Comparison of ENCODE assay signal across 23 cellular contexts in genomic region chr6:39422273-39422672, GRCh38.
A peak's percentile ranks its signal among the peaks of the same experiment; 100 is the strongest.
DNase-seq lines count a peak whose midpoint lies in the region; ATAC-seq and TF ChIP-seq lines count a peak whose summit lies in the region.
"Had no signal": no experiment of that assay in that cellular context is flagged by ENCODE, and none has a peak within 500 bp of the region (broad histone marks: within the 10 kb centered on the region; RNA-seq: fewer than 3 reads in every experiment).

No MANE protein-coding gene starts in this region.

- H3K9ac ChIP-seq in mammary epithelial cell (ENCODE audit: insufficient read depth, low read length), result no peak overlapping the region

- H3K27ac Mint-ChIP-seq in T-helper 2 cell treated with Interferon-gamma antibody and Interleukin-4, amounts not matched to agents 5 μg/mL and 100 μg/mL, for 36 hours, result no peak overlapping the region
- H3K27ac Mint-ChIP-seq: activated CD4-positive, alpha-beta memory T cell treated with anti-CD3 and anti-CD28 coated beads for 36 hours; activated naive CD4-positive, alpha-beta T cell treated with anti-CD3 and anti-CD28 coated beads, Interleukin-2, amount 10 ng/mL, durations not matched to agents 7 days and 5 days; IgD-negative memory B cell; WTC11 had no signal

- H3K27ac ChIP-seq in mammary epithelial cell (ENCODE audit: insufficient read depth, low read depth, low read length), result no peak overlapping the region
- peak overlapping the region; percentile 70 for H3K27ac ChIP-seq in left ventricle myocardium inferior (replicated peaks)
- no peak overlapping the region for H3K27ac ChIP-seq in osteoblast (ENCODE audit: low read depth, low read length)
- H3K27ac ChIP-seq in thoracic aorta, result peak overlapping the region; percentile 41 to 73
- H3K27ac ChIP-seq: foreskin keratinocyte, ovary had no signal

- H3K27me3 ChIP-seq in mammary epithelial cell (ENCODE audit: insufficient read depth, low read length) (no peaks in the 10 kb centered on the region), left ventricle myocardium inferior (ENCODE audit: low read depth) (no peaks in the 10 kb centered on the region), osteoblast (ENCODE audit: insufficient read depth, low read length) (no peaks in the 10 kb centered on the region), thoracic aorta (replicated peaks; ENCODE audit: insufficient read depth) (no peaks in the 10 kb centered on the region)
- H3K27me3 ChIP-seq: foreskin keratinocyte, MG63, ovary had no signal

- H3K36me3 Mint-ChIP-seq in T-helper 2 cell treated with Interferon-gamma antibody and Interleukin-4, amounts not matched to agents 5 μg/mL and 100 μg/mL, for 36 hours (ENCODE audit: low read depth), result no peaks in the 10 kb centered on the region
- H3K36me3 Mint-ChIP-seq: activated CD4-positive, alpha-beta memory T cell treated with anti-CD3 and anti-CD28 coated beads for 36 hours; activated naive CD4-positive, alpha-beta T cell treated with anti-CD3 and anti-CD28 coated beads, Interleukin-2, amount 10 ng/mL, durations not matched to agents 7 days and 5 days; CD8-positive, alpha-beta memory T cell; IgD-negative memory B cell; WTC11 had no signal

- no peak overlapping the region for H3K4me3 Mint-ChIP-seq in T-helper 2 cell treated with Interferon-gamma antibody and Interleukin-4, amounts not matched to agents 5 μg/mL and 100 μg/mL, for 36 hours
- H3K4me3 Mint-ChIP-seq: activated CD4-positive, alpha-beta memory T cell treated with anti-CD3 and anti-CD28 coated beads for 36 hours; activated naive CD4-positive, alpha-beta T cell treated with anti-CD3 and anti-CD28 coated beads, Interleukin-2, amount 10 ng/mL, durations not matched to agents 7 days and 5 days; activated T-cell treated with anti-CD3 and anti-CD28 coated beads, Interleukin-2, amount 50 U/mL, for 4 hours; CD8-positive, alpha-beta memory T cell; IgD-negative memory B cell; WTC11 had no signal

- dilution Hi-C loops in mammary epithelial cell (cut with HindIII; ENCODE audit: low sequenced_read_pairs), result no loop called here

- H4K20me1 ChIP-seq in mammary epithelial cell (ENCODE audit: insufficient read depth, low read length) (no peaks in the 10 kb centered on the region), osteoblast (ENCODE audit: insufficient read depth, low read length) (no peaks in the 10 kb centered on the region)

- H3K4me3 ChIP-seq in mammary epithelial cell (replicated peaks in 1 of 3; ENCODE audit: insufficient read depth in 1 of 3, low read depth in 2 of 3, low read length in 3 of 3) (no peak overlapping the region), left ventricle myocardium inferior (no peak overlapping the region), osteoblast (ENCODE audit: insufficient read depth, low read length) (no peak overlapping the region), thoracic aorta (no peak overlapping the region)
- H3K4me3 ChIP-seq: MG63, ovary had no signal

- no peak overlapping the region for H3K4me2 ChIP-seq in mammary epithelial cell (ENCODE audit: insufficient read depth, low read depth, low read length)
- no peak overlapping the region for H3K4me2 ChIP-seq in osteoblast (ENCODE audit: insufficient read depth, low read length)

- intact Hi-C loops in mammary epithelial cell (cut with micrococcal nuclease), result no loop called here
- intact Hi-C loops in left ventricle myocardium inferior (cut with micrococcal nuclease), result no loop called here

- TF ChIP-seq CTCF in mammary epithelial cell (conservative IDR thresholded peaks at IDR 0.05 in 1 of 2, IDR thresholded peaks at IDR 0.05 in 1 of 2; ENCODE audit: extremely low read depth in 1 of 2, insufficient read depth in 1 of 2, low read depth in 1 of 2, low read length in 2 of 2) (no peak), left ventricle myocardium inferior (IDR thresholded peaks at IDR 0.05; ENCODE audit: borderline replicate concordance) (no peak), osteoblast (IDR thresholded peaks at IDR 0.05; ENCODE audit: extremely low read depth, low read depth, low read length) (no peak), thoracic aorta (IDR thresholded peaks at IDR 0.05) (no peak)

- H2AFZ ChIP-seq in mammary epithelial cell (ENCODE audit: low read depth, low read length), result peak overlapping the region; percentile 45
- peak overlapping the region; percentile 77 for H2AFZ ChIP-seq in osteoblast (ENCODE audit: low read length)

- H3K4me1 Mint-ChIP-seq in T-helper 2 cell treated with Interferon-gamma antibody and Interleukin-4, amounts not matched to agents 5 μg/mL and 100 μg/mL, for 36 hours (ENCODE audit: low read depth), result no peaks in the 10 kb centered on the region
- H3K4me1 Mint-ChIP-seq: activated naive CD4-positive, alpha-beta T cell treated with anti-CD3 and anti-CD28 coated beads, Interleukin-2, amount 10 ng/mL, durations not matched to agents 7 days and 5 days; CD8-positive, alpha-beta memory T cell had no signal

- no peaks in the 10 kb centered on the region for H3K9me3 Mint-ChIP-seq in T-helper 2 cell treated with Interferon-gamma antibody and Interleukin-4, amounts not matched to agents 5 μg/mL and 100 μg/mL, for 36 hours
- H3K9me3 Mint-ChIP-seq: activated CD4-positive, alpha-beta memory T cell treated with anti-CD3 and anti-CD28 coated beads for 36 hours; activated naive CD4-positive, alpha-beta T cell treated with anti-CD3 and anti-CD28 coated beads, Interleukin-2, amount 10 ng/mL, durations not matched to agents 7 days and 5 days; activated T-cell treated with anti-CD3 and anti-CD28 coated beads, Interleukin-2, amount 50 U/mL, for 4 hours; CD8-positive, alpha-beta memory T cell; IgD-negative memory B cell; WTC11 had no signal

- H3K4me1 ChIP-seq in mammary epithelial cell (ENCODE audit: insufficient read depth, low read length) (peaks cover 30% of the 10 kb centered on the region), left ventricle myocardium inferior (peaks cover 31% of the 10 kb centered on the region), osteoblast (ENCODE audit: insufficient read depth, low read length) (peaks cover 11% of the 10 kb centered on the region), thoracic aorta (ENCODE audit: control insufficient read depth in 1 of 2, low read depth in 2 of 2) (peaks cover 14 to 39% of the 10 kb centered on the region in 2 donors)

- peak; percentile 87 for ATAC-seq in thoracic aorta (ENCODE audit: insufficient number of reproducible peaks, low FRiP score, low read depth)
- no peak for ATAC-seq in GM18517 (IDR thresholded peaks at IDR 0.05; ENCODE audit: unreplicated experiment)
- no peak for ATAC-seq in GM21360 (IDR thresholded peaks at IDR 0.05; ENCODE audit: unreplicated experiment)
- ATAC-seq: activated T-cell treated with anti-CD3 and anti-CD28 coated beads, Interleukin-2, amount 50 U/mL, for 4 hours; foreskin keratinocyte; WTC11 had no signal

- 79% methylated on average over 7 of the region's 7 CpGs for WGBS in mammary epithelial cell (ENCODE audit: low coverage, missing lambda C conversion rate)

- H3K27me3 Mint-ChIP-seq in T-helper 2 cell treated with Interferon-gamma antibody and Interleukin-4, amounts not matched to agents 5 μg/mL and 100 μg/mL, for 36 hours (ENCODE audit: low read depth), result peaks cover 3% of the 10 kb centered on the region
- H3K27me3 Mint-ChIP-seq: activated CD4-positive, alpha-beta memory T cell treated with anti-CD3 and anti-CD28 coated beads for 36 hours; activated naive CD4-positive, alpha-beta T cell treated with anti-CD3 and anti-CD28 coated beads, Interleukin-2, amount 10 ng/mL, durations not matched to agents 7 days and 5 days had no signal

- in situ Hi-C loops in mammary epithelial cell (cut with MboI; ENCODE audit: low sequenced_read_pairs in 2 of 2), result no loop called here

- BruUV-seq in mammary epithelial cell (replicated peaks; lab: Mats Ljungman, UMichigan), result no TSS peak

- H3K9me3 ChIP-seq in mammary epithelial cell (replicated peaks; ENCODE audit: insufficient read depth, low read length), result no peaks in the 10 kb centered on the region
- no peaks in the 10 kb centered on the region for H3K9me3 ChIP-seq in left ventricle myocardium inferior (replicated peaks)
- H3K9me3 ChIP-seq in osteoblast (ENCODE audit: low read depth, low read length), result no peaks in the 10 kb centered on the region
- H3K9me3 ChIP-seq in thoracic aorta, result no peaks in the 10 kb centered on the region
- H3K9me3 ChIP-seq: MG63, ovary had no signal

- H3K36me3 ChIP-seq in mammary epithelial cell (ENCODE audit: insufficient read depth, low read length) (no peaks in the 10 kb centered on the region), left ventricle myocardium inferior (no peaks in the 10 kb centered on the region), osteoblast (ENCODE audit: insufficient read depth, low read length) (no peaks in the 10 kb centered on the region), thoracic aorta (no peaks in the 10 kb centered on the region)
- H3K36me3 ChIP-seq: MG63, ovary had no signal

- H3K79me2 ChIP-seq in mammary epithelial cell (ENCODE audit: insufficient read depth, low read length), result no peaks in the 10 kb centered on the region
- H3K79me2 ChIP-seq in osteoblast (ENCODE audit: insufficient read depth, low read length), result no peaks in the 10 kb centered on the region

- DNase-seq in mammary epithelial cell (no peak), left ventricle myocardium inferior (peak; percentile 58), osteoblast (ENCODE audit: insufficient read length, low spot score, missing footprints) (no peak), thoracic aorta (ENCODE audit: low spot score) (no peak), NCI-H1105 treated with DMSO at 0.1 percent for 48 hours (lab: John Stamatoyannopoulos, UW) (no peak)
- no peak for DNase-seq in T-helper 2 cell treated with Interferon-gamma antibody and Interleukin-4, amounts not matched to agents 5 μg/mL and 100 μg/mL, for 36 hours (ENCODE audit: low spot score)
- DNase-seq: activated CD4-positive, alpha-beta memory T cell treated with anti-CD3 and anti-CD28 coated beads for 36 hours; activated naive CD4-positive, alpha-beta T cell treated with anti-CD3 and anti-CD28 coated beads, Interleukin-2, amount 10 ng/mL, durations not matched to agents 7 days and 5 days; activated T-cell treated with anti-CD3 and anti-CD28 coated beads, Interleukin-2, amount 50 U/mL, for 4 hours; CD8-positive, alpha-beta memory T cell; cortex of kidney; DMS53; foreskin keratinocyte; MG63; NCI-H146; NCI-H82; OCI-M1; ovary; small intestine had no signal

- CTCF ChIA-PET in mammary epithelial cell (lab: Charles Lee; ENCODE audit: low non-redundant PET), result no interaction called here

Comparison
In these comparisons a context has a peak if more than half of its experiments do, and no peak if none do; other contexts are left out.
1. H3K27ac ChIP-seq: peak in left ventricle myocardium inferior (single experiment) and thoracic aorta (2 of 2); none in mammary epithelial cell (single experiment) and osteoblast (single experiment).